In the genomic region with DNA sequence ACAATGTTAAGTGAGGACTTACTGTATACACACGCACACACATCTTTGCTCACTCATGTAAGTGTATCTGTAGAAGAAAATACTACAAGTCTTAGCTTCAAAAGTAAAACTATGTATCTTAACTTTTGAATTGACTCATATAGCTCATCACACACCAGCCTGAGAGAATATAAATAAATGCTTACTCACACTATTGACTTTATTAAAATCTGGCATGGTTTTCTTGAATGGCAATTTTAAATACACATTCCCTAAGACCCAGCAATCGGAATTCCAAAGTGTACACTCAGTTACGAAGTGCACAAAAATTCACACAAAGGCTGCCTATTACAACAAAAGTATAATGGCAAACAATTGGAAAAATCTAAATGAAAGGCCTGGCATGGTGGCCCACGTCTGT, we compare ENCODE assay signal across 1 cellular context.
TF ChIP-seq lines count a peak whose summit lies in the region.

No MANE protein-coding gene starts in this region.

TF ChIP-seq in GM23338, 12 proteins besides CTCF, POLR2A, EP300 and RAD21:
- TF ChIP-seq, protein P1, sequence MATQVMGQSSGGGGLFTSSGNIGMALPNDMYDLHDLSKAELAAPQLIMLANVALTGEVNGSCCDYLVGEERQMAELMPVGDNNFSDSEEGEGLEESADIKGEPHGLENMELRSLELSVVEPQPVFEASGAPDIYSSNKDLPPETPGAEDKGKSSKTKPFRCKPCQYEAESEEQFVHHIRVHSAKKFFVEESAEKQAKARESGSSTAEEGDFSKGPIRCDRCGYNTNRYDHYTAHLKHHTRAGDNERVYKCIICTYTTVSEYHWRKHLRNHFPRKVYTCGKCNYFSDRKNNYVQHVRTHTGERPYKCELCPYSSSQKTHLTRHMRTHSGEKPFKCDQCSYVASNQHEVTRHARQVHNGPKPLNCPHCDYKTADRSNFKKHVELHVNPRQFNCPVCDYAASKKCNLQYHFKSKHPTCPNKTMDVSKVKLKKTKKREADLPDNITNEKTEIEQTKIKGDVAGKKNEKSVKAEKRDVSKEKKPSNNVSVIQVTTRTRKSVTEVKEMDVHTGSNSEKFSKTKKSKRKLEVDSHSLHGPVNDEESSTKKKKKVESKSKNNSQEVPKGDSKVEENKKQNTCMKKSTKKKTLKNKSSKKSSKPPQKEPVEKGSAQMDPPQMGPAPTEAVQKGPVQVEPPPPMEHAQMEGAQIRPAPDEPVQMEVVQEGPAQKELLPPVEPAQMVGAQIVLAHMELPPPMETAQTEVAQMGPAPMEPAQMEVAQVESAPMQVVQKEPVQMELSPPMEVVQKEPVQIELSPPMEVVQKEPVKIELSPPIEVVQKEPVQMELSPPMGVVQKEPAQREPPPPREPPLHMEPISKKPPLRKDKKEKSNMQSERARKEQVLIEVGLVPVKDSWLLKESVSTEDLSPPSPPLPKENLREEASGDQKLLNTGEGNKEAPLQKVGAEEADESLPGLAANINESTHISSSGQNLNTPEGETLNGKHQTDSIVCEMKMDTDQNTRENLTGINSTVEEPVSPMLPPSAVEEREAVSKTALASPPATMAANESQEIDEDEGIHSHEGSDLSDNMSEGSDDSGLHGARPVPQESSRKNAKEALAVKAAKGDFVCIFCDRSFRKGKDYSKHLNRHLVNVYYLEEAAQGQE (IDR thresholded peaks at IDR 0.05; ENCODE audit: unreplicated experiment): no peak
- no peak for TF ChIP-seq POLR2AphosphoS5 (IDR thresholded peaks at IDR 0.05; ENCODE audit: low read depth)
- TF ChIP-seq ZNF331 (CRISPR knock-in tag; IDR thresholded peaks at IDR 0.05; ENCODE audit: low read depth): no peak
